In genomic region chr7:156618078-156618790, GRCh38 we compare ENCODE assay signal across 26 cellular contexts.
"Had no signal": no experiment of that assay in that cellular context is flagged by ENCODE, and none has a peak within 500 bp of the region (broad histone marks: within the 10 kb centered on the region; RNA-seq: fewer than 3 reads in every experiment).

No MANE protein-coding gene starts in this region.

- H3K4me3 Mint-ChIP-seq: activated CD4-positive, alpha-beta memory T cell treated with anti-CD3 and anti-CD28 coated beads for 36 hours; activated CD4-positive, alpha-beta T cell treated with anti-CD3 and anti-CD28 coated beads, Interleukin-2, amount 10 ng/mL, durations not matched to agents 7 days and 5 days; activated naive CD8-positive, alpha-beta T cell treated with anti-CD3 and anti-CD28 coated beads, Interleukin-2, amount 50 U/mL, for 24 hours; activated T-cell treated with anti-CD3 and anti-CD28 coated beads, Interleukin-2, amount 50 U/mL, for 4 hours; central memory CD8-positive, alpha-beta T cell had no signal

- H3K9me3 ChIP-seq: MG63, Peyer's patch had no signal

- DNase-seq: activated CD4-positive, alpha-beta memory T cell treated with anti-CD3 and anti-CD28 coated beads for 36 hours; activated CD4-positive, alpha-beta T cell treated with anti-CD3 and anti-CD28 coated beads, Interleukin-2, amount 10 ng/mL, durations not matched to agents 7 days and 5 days; activated CD4-positive, CD25-positive, alpha-beta regulatory T cell; activated CD8-positive, alpha-beta memory T cell treated with anti-CD3 and anti-CD28 coated beads for 24 hours; activated effector memory CD4-positive, alpha-beta T cell treated with anti-CD3 and anti-CD28 coated beads, Interleukin-2, amount 50 U/mL, for 16 hours; activated naive CD4-positive, alpha-beta T cell treated with Interleukin-2 at 50 U/mL for 16 hours; activated naive CD8-positive, alpha-beta T cell treated with anti-CD3 and anti-CD28 coated beads, Interleukin-2, amount 50 U/mL, for 24 hours; activated T-cell treated with anti-CD3 and anti-CD28 coated beads, Interleukin-2, amount 50 U/mL, for 4 hours; amniotic stem cell; MG63; NCI-H1105 treated with DMSO at 0.1 percent for 48 hours; NCI-H1436 treated with DMSO at 0.1 percent for 48 hours; NCI-H187; NCI-H2081; NCI-H510A treated with DMSO at 0.1 percent for 48 hours; NCI-H69; Peyer's patch; SHP77; T-helper 17 cell; T1000 had no signal

- H3K36me3 Mint-ChIP-seq: activated CD4-positive, alpha-beta memory T cell treated with anti-CD3 and anti-CD28 coated beads for 36 hours had no signal

- H3K4me3 ChIP-seq: MG63 had no signal

- FAIRE-seq: astrocyte, TTC549 had no signal

- H3K36me3 ChIP-seq: MG63, Peyer's patch had no signal

- H3K9me3 Mint-ChIP-seq: central memory CD8-positive, alpha-beta T cell had no signal

- H3K27ac ChIP-seq: Peyer's patch, RWPE1 had no signal

- H3K27me3 ChIP-seq: MG63, Peyer's patch had no signal

- ATAC-seq: activated naive CD4-positive, alpha-beta T cell treated with anti-CD3 and anti-CD28 coated beads, Interleukin-2, amount 50 U/mL, for 72 hours; activated naive CD8-positive, alpha-beta T cell treated with anti-CD3 and anti-CD28 coated beads, Interleukin-2, amount 50 U/mL, for 24 hours; activated T-cell treated with anti-CD3 and anti-CD28 coated beads, Interleukin-2, amount 50 U/mL, for 4 hours; T-helper 17 cell had no signal

- H3K27ac Mint-ChIP-seq: activated CD4-positive, alpha-beta memory T cell treated with anti-CD3 and anti-CD28 coated beads for 36 hours; activated naive CD4-positive, alpha-beta T cell treated with anti-CD3 and anti-CD28 coated beads, Interleukin-2, amount 50 U/mL, for 72 hours; activated naive CD8-positive, alpha-beta T cell treated with anti-CD3 and anti-CD28 coated beads, Interleukin-2, amount 50 U/mL, for 24 hours; brain had no signal
